8 cellular contexts compared by ENCODE assay signal in genomic region chr2:38875227-38875575, GRCh38. TPM values are rescaled to one million over a fixed set of nuclear protein-coding genes. Genes with fewer than 3 reads are reported as not detected.
A peak's percentile ranks its signal among the peaks of the same experiment; 100 is the strongest.
DNase-seq lines count a peak whose midpoint lies in the region; ATAC-seq, FAIRE-seq and TF ChIP-seq lines count a peak whose summit lies in the region.

No MANE protein-coding gene starts in this region.

- FAIRE-seq in keratinocyte (lab: Jason Lieb, UNC) = peak; percentile 67

- dilution Hi-C loops in keratinocyte (cut with MboI; ENCODE audit: extremely low pct_ligation_motif_present, low sequenced_read_pairs) = no loop called here

- peak in 1 of 4 donors; percentile 11 for ATAC-seq in heart left ventricle
- no peak for ATAC-seq in left ventricle myocardium superior
- ATAC-seq in HG03196 (IDR thresholded peaks at IDR 0.05; ENCODE audit: unreplicated experiment) = no peak

- H3K4me1 Mint-ChIP-seq in activated naive CD8-positive, alpha-beta T cell treated with anti-CD3 and anti-CD28 coated beads for 36 hours = peaks cover 18% of the 10 kb centered on the region

- H4K20me1 ChIP-seq in keratinocyte (ENCODE audit: control insufficient read depth, extremely low read depth, insufficient read depth, low read length) = no peaks in the 10 kb centered on the region

- H3K4me1 ChIP-seq in heart left ventricle (peaks cover 0 to 16% (median 15%) of the 10 kb centered on the region in 12 donors), keratinocyte (ENCODE audit: control insufficient read depth, extremely low read depth, insufficient read depth, low read length) (peaks cover 13% of the 10 kb centered on the region), subcutaneous abdominal adipose tissue (ENCODE audit: control insufficient read depth in 5 of 5, insufficient read depth in 5 of 5, low read length in 5 of 5) (peaks cover 5 to 22% (median 16%) of the 10 kb centered on the region in 5 donors)

- TF ChIP-seq CTCF in heart left ventricle (IDR thresholded peaks at IDR 0.05) (no peak), keratinocyte (optimal IDR thresholded peaks at IDR 0.05 in 1 of 3, IDR thresholded peaks at IDR 0.05 in 1 of 3, conservative IDR thresholded peaks at IDR 0.05 in 1 of 3; ENCODE audit: extremely low read depth in 1 of 3, insufficient read depth in 2 of 3, low read length in 3 of 3) (no peak)

- TF ChIP-seq POLR2A in heart left ventricle (IDR thresholded peaks at IDR 0.05) = no peak

- H3K9me1 ChIP-seq in keratinocyte (ENCODE audit: control insufficient read depth, extremely low read depth, insufficient read depth, low read length) = no peaks in the 10 kb centered on the region

- H3K79me2 ChIP-seq in keratinocyte (ENCODE audit: control insufficient read depth, insufficient read depth, low read length) = peaks cover 29% of the 10 kb centered on the region

- H3K9me3 ChIP-seq in heart left ventricle (peaks cover 0 to 28% (median 2%) of the 10 kb centered on the region in 12 donors), keratinocyte (ENCODE audit: control insufficient read depth, low read depth, low read length) (no peaks in the 10 kb centered on the region), subcutaneous abdominal adipose tissue (ENCODE audit: control insufficient read depth in 5 of 5, low read length in 5 of 5) (peaks cover 0 to 6% (median 5%) of the 10 kb centered on the region in 5 donors)

- H3K27me3 ChIP-seq in heart left ventricle = no peaks in the 10 kb centered on the region
- H3K27me3 ChIP-seq in keratinocyte (ENCODE audit: control insufficient read depth, extremely low read depth, insufficient read depth, low read length) = no peaks in the 10 kb centered on the region
- no peaks in the 10 kb centered on the region for H3K27me3 ChIP-seq in subcutaneous abdominal adipose tissue (ENCODE audit: control insufficient read depth in 5 of 5, insufficient read depth in 4 of 5, low read length in 5 of 5)

- intact Hi-C loops in heart left ventricle (cut with DNase I) = no loop called here
- intact Hi-C loops in left ventricle myocardium superior (cut with micrococcal nuclease) = no loop called here

- WGBS in heart left ventricle, 4 donors = 0 to 1% (median 1%) methylated on average over 8 to 10 of the region's 10 CpGs

- H3K36me3 ChIP-seq in heart left ventricle = peaks cover 0 to 4% (median under 1%) of the 10 kb centered on the region in 9 donors
- H3K36me3 ChIP-seq in keratinocyte (ENCODE audit: control insufficient read depth in 2 of 2, extremely low read depth in 1 of 2, insufficient read depth in 2 of 2, low read length in 2 of 2) = no peaks in the 10 kb centered on the region
- H3K36me3 ChIP-seq in subcutaneous abdominal adipose tissue (ENCODE audit: control insufficient read depth in 5 of 5, insufficient read depth in 5 of 5, low read length in 5 of 5) = peaks cover 0 to under 1% (median under 1%) of the 10 kb centered on the region in 5 donors

- peak overlapping the region; percentile 93 for H3K4me3 Mint-ChIP-seq in activated naive CD8-positive, alpha-beta T cell treated with anti-CD3 and anti-CD28 coated beads for 36 hours

- H3K27ac Mint-ChIP-seq in activated naive CD8-positive, alpha-beta T cell treated with anti-CD3 and anti-CD28 coated beads for 36 hours = peak overlapping the region; percentile 87

- H3K27ac ChIP-seq in heart left ventricle (peak overlapping the region in 10 of 12 donors; percentile 5 to 76 (median 59)), keratinocyte (ENCODE audit: control insufficient read depth, insufficient read depth, low read length) (peak overlapping the region; percentile 81), subcutaneous abdominal adipose tissue (ENCODE audit: low read depth, low read length) (peak overlapping the region; percentile 51)

- H3K36me3 Mint-ChIP-seq in activated naive CD8-positive, alpha-beta T cell treated with anti-CD3 and anti-CD28 coated beads for 36 hours = peaks cover 22% of the 10 kb centered on the region

- peak overlapping the region; percentile 70 for H3K4me2 ChIP-seq in keratinocyte (ENCODE audit: control insufficient read depth, extremely low read depth, insufficient read depth, low read depth, low read length)

- H2AFZ ChIP-seq in keratinocyte (ENCODE audit: control insufficient read depth, low read length) = peak overlapping the region; percentile 100

- DNase-seq in heart left ventricle (no peak), left ventricle myocardium superior (no peak), keratinocyte (ENCODE audit: low read depth, low spot score) (no peak), SHP77 treated with DMSO at 0.1 percent for 48 hours (lab: John Stamatoyannopoulos, UW) (no peak), NOMO-1 treated with dmso at 0.1 percent for 144 hours (lab: John Stamatoyannopoulos, UW; ENCODE audit: unreplicated experiment) (no peak)
- no peak for DNase-seq in activated naive CD8-positive, alpha-beta T cell treated with anti-CD3 and anti-CD28 coated beads for 36 hours

- peaks cover 15% of the 10 kb centered on the region for H3K9me3 Mint-ChIP-seq in activated naive CD8-positive, alpha-beta T cell treated with anti-CD3 and anti-CD28 coated beads for 36 hours

- H3K9ac ChIP-seq in keratinocyte (ENCODE audit: control insufficient read depth, extremely low read depth, insufficient read depth, low read length) (peak overlapping the region; percentile 76), subcutaneous abdominal adipose tissue (ENCODE audit: low read length in 5 of 5) (peak overlapping the region; percentile 70 to 86 (median 77))

- H3K4me3 ChIP-seq in heart left ventricle (peak overlapping the region; percentile 59 to 98 (median 88)), keratinocyte (ENCODE audit: control insufficient read depth in 2 of 3, extremely low read depth in 1 of 3, insufficient read depth in 2 of 3, low read depth in 1 of 3, low read length in 3 of 3) (peak overlapping the region; percentile 68 to 83 (median 70)), subcutaneous abdominal adipose tissue (ENCODE audit: low read depth in 1 of 5, low read length in 5 of 5) (peak overlapping the region; percentile 78 to 100 (median 99))

- H3K27me3 Mint-ChIP-seq in activated naive CD8-positive, alpha-beta T cell treated with anti-CD3 and anti-CD28 coated beads for 36 hours = no peaks in the 10 kb centered on the region

RNA-seq across cellular contexts. Expression of gene DHX57, which starts 0.5 kb away (rescaled TPM):
- total RNA-seq in heart left ventricle = 10 to 100 TPM in 3 of 9 donors, 1 to 10 TPM in 6; 5.6 to 15.0 (median 9.6) TPM
- 1 to 10 TPM; 4.1 to 7.5 TPM for polyA plus RNA-seq in heart left ventricle
- total RNA-seq in left ventricle myocardium superior = 8.9 TPM
- total RNA-seq in activated naive CD8-positive, alpha-beta T cell treated with anti-CD3 and anti-CD28 coated beads for 36 hours = 10 to 100 TPM; 18.1 to 22.1 TPM
- 18.4 to 19.0 TPM (median 18.6 TPM) in 3 replicates for polyA plus RNA-seq in keratinocyte
- polyA plus RNA-seq in keratinocyte (2011; ENCODE audit: low read depth) = 8.7 TPM
- polyA plus RNA-seq in keratinocyte (2011; cell fraction: cytosol; rRNA removed) = 10.7 and 16.3 TPM in 2 replicates
- polyA plus RNA-seq in keratinocyte (2011; cell fraction: nucleus; rRNA removed) = 27.1 and 30.3 TPM in 2 replicates
- 8.5 and 14.1 TPM in 2 replicates for polyA plus RNA-seq in keratinocyte (2012; ENCODE audit: low replicate concordance)
- 7.7 to 37.7 TPM (median 29.8 TPM) in 3 replicates for polyA minus RNA-seq in keratinocyte
- polyA minus RNA-seq in keratinocyte (2011; cell fraction: cytosol; rRNA and poly(A)+ RNA removed) = 17.1 TPM
- polyA minus RNA-seq in keratinocyte (2011; cell fraction: nucleus; rRNA and poly(A)+ RNA removed) = 15.9 and 44.3 TPM in 2 replicates

RNA-seq across cellular contexts. Expression of gene MORN2, which starts 0.6 kb away (rescaled TPM):
- 10 to 100 TPM; 10.5 to 27.6 (median 18.7) TPM for total RNA-seq in heart left ventricle
- 10 to 100 TPM; 38.6 to 39.8 TPM for polyA plus RNA-seq in heart left ventricle
- total RNA-seq in left ventricle myocardium superior = 20.4 TPM
- 1 to 10 TPM; 8.4 to 9.8 TPM for total RNA-seq in activated naive CD8-positive, alpha-beta T cell treated with anti-CD3 and anti-CD28 coated beads for 36 hours
- 12.3 to 22.5 TPM (median 15.0 TPM) in 3 replicates for polyA plus RNA-seq in keratinocyte
- polyA plus RNA-seq in keratinocyte (2011; ENCODE audit: low read depth) = 9.2 TPM
- 17.9 and 21.9 TPM in 2 replicates for polyA plus RNA-seq in keratinocyte (2011; cell fraction: cytosol; rRNA removed)
- polyA plus RNA-seq in keratinocyte (2011; cell fraction: nucleus; rRNA removed) = 4.4 and 6.6 TPM in 2 replicates
- 20.0 and 22.4 TPM in 2 replicates for polyA plus RNA-seq in keratinocyte (2012; ENCODE audit: low replicate concordance)
- 1.3 to 5.3 TPM (median 4.6 TPM) in 3 replicates for polyA minus RNA-seq in keratinocyte
- polyA minus RNA-seq in keratinocyte (2011; cell fraction: cytosol; rRNA and poly(A)+ RNA removed) = 5.2 TPM
- 1.5 and 3.3 TPM in 2 replicates for polyA minus RNA-seq in keratinocyte (2011; cell fraction: nucleus; rRNA and poly(A)+ RNA removed)

RNA-seq across cellular contexts. Expression of gene ARHGEF33, which starts 14.5 kb away (rescaled TPM):
- total RNA-seq in heart left ventricle (1 to 10 TPM in 1 of 9 donors, under 1 TPM in 7, not detected in 1; 0.22 to 2.5 (median 0.35) TPM), left ventricle myocardium superior (0.10 TPM)
- polyA plus RNA-seq in heart left ventricle (under 1 TPM; 0.18 to 0.30 TPM), keratinocyte (0.06 to 0.21 TPM (median 0.09 TPM) in 3 replicates)
- total RNA-seq in activated naive CD8-positive, alpha-beta T cell treated with anti-CD3 and anti-CD28 coated beads for 36 hours = under 1 TPM; 0.10 to 0.47 TPM
- not detected for polyA plus RNA-seq in keratinocyte (2011; ENCODE audit: low read depth)
- polyA plus RNA-seq in keratinocyte (2011; cell fraction: cytosol; rRNA removed) = 0.01 and 0.04 TPM in 2 replicates
- polyA plus RNA-seq in keratinocyte (2011; cell fraction: nucleus; rRNA removed) = 0.22 and 0.45 TPM in 2 replicates
- polyA plus RNA-seq in keratinocyte (2012; ENCODE audit: low replicate concordance) = 0.36 and 0.55 TPM in 2 replicates
- polyA minus RNA-seq in keratinocyte = not detected in 3 replicates
- not detected for polyA minus RNA-seq in keratinocyte (2011; cell fraction: cytosol; rRNA and poly(A)+ RNA removed)
- polyA minus RNA-seq in keratinocyte (2011; cell fraction: nucleus; rRNA and poly(A)+ RNA removed) = 0.23 TPM in 1 of 2 replicates, not detected in the other
